In the genomic region with DNA sequence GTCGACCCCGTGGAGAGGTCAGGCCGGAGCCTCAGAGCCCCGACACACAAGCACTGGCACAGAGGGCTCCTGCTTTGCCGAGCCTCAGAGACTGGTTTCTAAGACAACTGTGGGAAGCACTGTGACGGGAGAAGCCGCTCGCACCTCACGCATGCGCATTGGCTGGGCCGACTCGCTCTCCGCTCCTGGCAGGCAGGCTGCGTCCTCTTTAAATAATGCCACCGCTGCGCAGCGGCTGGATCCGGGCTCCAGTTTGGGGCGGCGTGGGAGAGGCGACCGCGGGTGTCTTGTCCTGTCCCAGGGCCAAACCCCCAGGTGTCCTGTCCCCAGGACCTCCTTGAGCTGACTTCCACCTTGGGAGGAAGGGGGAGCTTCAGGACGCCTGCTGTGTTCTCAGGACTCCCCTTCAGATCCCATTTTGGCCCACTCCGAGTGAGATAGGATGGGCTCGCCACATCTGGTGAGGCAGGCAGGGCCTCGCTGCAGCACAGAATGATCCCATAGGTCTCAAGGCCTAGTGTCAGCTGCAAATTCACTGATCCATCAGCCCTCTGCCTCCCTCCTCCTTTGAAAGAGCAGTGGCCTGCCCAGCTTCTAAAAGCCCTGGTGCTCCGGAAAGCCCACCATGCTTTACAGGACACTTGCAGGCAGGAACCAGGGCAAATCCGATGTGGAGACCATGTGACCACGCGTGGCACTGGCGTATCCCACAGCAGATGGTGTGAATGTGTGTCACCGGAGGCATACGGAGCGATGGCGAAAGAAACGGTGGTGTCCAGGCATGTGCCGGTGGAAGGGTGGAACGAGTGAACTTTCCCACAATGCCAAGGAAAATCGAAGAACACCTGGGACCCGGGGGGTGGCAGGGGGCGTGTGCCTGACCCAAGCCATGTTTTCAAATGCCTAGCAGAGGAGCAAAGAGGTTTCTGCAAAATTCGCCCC, we compare ENCODE assay signal across 8 cellular contexts.
DNase-seq lines count a peak whose midpoint lies in the region; ATAC-seq and TF ChIP-seq lines count a peak whose summit lies in the region.

No MANE protein-coding gene starts in this region.

- H3K18ac ChIP-seq in neuronal stem cell (ENCODE audit: low read length) = peak overlapping the region; percentile 88

- H3K9ac ChIP-seq in HUES64 (ENCODE audit: low read depth, low read length) (no peak overlapping the region), neuronal stem cell (ENCODE audit: low read depth, low read length, poor library complexity) (no peak overlapping the region)

- no peak for TF ChIP-seq CTCF in RWPE1 (conservative IDR thresholded peaks at IDR 0.05; ENCODE audit: low read depth)
- TF ChIP-seq CTCF in testis (IDR thresholded peaks at IDR 0.05) = no peak

- no peak overlapping the region for H3K27ac Mint-ChIP-seq in activated naive CD4-positive, alpha-beta T cell treated with anti-CD3 and anti-CD28 coated beads, Interleukin-2, amount 10 ng/mL, durations not matched to agents 7 days and 5 days

- ATAC-seq in HG03521 (IDR thresholded peaks at IDR 0.05; ENCODE audit: unreplicated experiment) = no peak

- WGBS in HUES64 = 30% methylated on average over 43 of the region's 43 CpGs
- WGBS in neuronal stem cell (ENCODE audit: extremely low coverage in 2 of 2, insufficient read length in 2 of 2, insufficient replicate concordance in 1 of 2), 2 donors = no CpG with 5 or more reads among the region's 43 CpGs
- 22 to 55% methylated on average over 15 to 43 of the region's 43 CpGs for WGBS in testis, 2 donors

- peak overlapping the region; percentile 40 for H3K4me3 ChIP-seq in HUES64 (ENCODE audit: low read length)
- H3K4me3 ChIP-seq in neuronal stem cell (ENCODE audit: low read length in 2 of 2) = peak overlapping the region in 1 of 2 donors; percentile 43
- peak overlapping the region; percentile 22 to 35 for H3K4me3 ChIP-seq in testis

- H4K91ac ChIP-seq in neuronal stem cell (ENCODE audit: low read depth, low read length, poor library complexity) = no peak overlapping the region

- H3K27me3 ChIP-seq in HUES64 (ENCODE audit: insufficient read depth, low read length) (peaks cover 99% of the 10 kb centered on the region), neuronal stem cell (ENCODE audit: control insufficient read depth in 3 of 3, insufficient read depth in 3 of 3, low read depth in 1 of 3, low read length in 3 of 3) (peaks cover 3 to 58% (median 26%) of the 10 kb centered on the region in 3 experiments), testis (no peaks in the 10 kb centered on the region)

- no peak overlapping the region for H2AK5ac ChIP-seq in neuronal stem cell (ENCODE audit: low read depth, low read length)

- H3K14ac ChIP-seq in neuronal stem cell (ENCODE audit: low read length) = no peak overlapping the region

- intact Hi-C loops in testis (cut with DNase I; ENCODE audit: low total_unique reads) = no loop called here

- peak overlapping the region; percentile 14 for H3K4me2 ChIP-seq in neuronal stem cell (ENCODE audit: insufficient read depth, low read length, poor library complexity, severe bottlenecking)

- peaks cover 55% of the 10 kb centered on the region for H3K4me1 Mint-ChIP-seq in activated naive CD4-positive, alpha-beta T cell treated with anti-CD3 and anti-CD28 coated beads, Interleukin-2, amount 10 ng/mL, durations not matched to agents 7 days and 5 days

- POLR2A ChIA-PET in RWPE1 (lab: Yijun Ruan, JAX; ENCODE audit: low non-redundant PET) = no interaction called here

- H2BK12ac ChIP-seq in neuronal stem cell (ENCODE audit: low read length) = no peak overlapping the region

- H3K36me3 Mint-ChIP-seq in activated naive CD4-positive, alpha-beta T cell treated with anti-CD3 and anti-CD28 coated beads, Interleukin-2, amount 10 ng/mL, durations not matched to agents 7 days and 5 days = no peaks in the 10 kb centered on the region

- peak overlapping the region; percentile 43 for H3K4me3 Mint-ChIP-seq in activated naive CD4-positive, alpha-beta T cell treated with anti-CD3 and anti-CD28 coated beads, Interleukin-2, amount 10 ng/mL, durations not matched to agents 7 days and 5 days

- H3K4me1 ChIP-seq in HUES64 (ENCODE audit: insufficient read depth, low read length) (no peaks in the 10 kb centered on the region), neuronal stem cell (ENCODE audit: control insufficient read depth in 2 of 2, insufficient read depth in 1 of 2, low read depth in 1 of 2, low read length in 2 of 2) (peaks cover 11 to 12% of the 10 kb centered on the region in 2 donors), testis (peaks cover 22% of the 10 kb centered on the region)

- H3K79me1 ChIP-seq in neuronal stem cell (ENCODE audit: low read depth, low read length) = no peaks in the 10 kb centered on the region

- peaks cover 91% of the 10 kb centered on the region for H3K27me3 Mint-ChIP-seq in activated naive CD4-positive, alpha-beta T cell treated with anti-CD3 and anti-CD28 coated beads, Interleukin-2, amount 10 ng/mL, durations not matched to agents 7 days and 5 days

- no peak overlapping the region for H3K27ac ChIP-seq in HUES64 (ENCODE audit: low read depth, low read length)
- H3K27ac ChIP-seq in RWPE1 = no peak overlapping the region
- H3K27ac ChIP-seq in neuronal stem cell (replicated peaks; ENCODE audit: low read length) = no peak overlapping the region
- H3K27ac ChIP-seq in testis = no peak overlapping the region

- H3K23ac ChIP-seq in neuronal stem cell (ENCODE audit: low read depth, low read length, poor library complexity) = no peak overlapping the region

- peak overlapping the region; percentile 98 for H2AFZ ChIP-seq in neuronal stem cell (ENCODE audit: low read length)

- H3K4ac ChIP-seq in neuronal stem cell (ENCODE audit: low read length) = no peak overlapping the region

- H2BK5ac ChIP-seq in neuronal stem cell (ENCODE audit: low read length) = no peak overlapping the region

- no peak overlapping the region for H2BK15ac ChIP-seq in neuronal stem cell (ENCODE audit: low read length)

- TF ChIP-seq POLR2A in testis (IDR thresholded peaks at IDR 0.05) = no peak

- H4K8ac ChIP-seq in neuronal stem cell (ENCODE audit: low read depth, low read length) = no peak overlapping the region

- no peak overlapping the region for H2BK120ac ChIP-seq in neuronal stem cell (ENCODE audit: low read depth, low read length)

- H3K36me3 ChIP-seq in HUES64 (ENCODE audit: insufficient read depth, low read length) = no peaks in the 10 kb centered on the region
- H3K36me3 ChIP-seq in neuronal stem cell (replicated peaks in 1 of 2; ENCODE audit: control insufficient read depth in 2 of 2, insufficient read depth in 2 of 2, low read length in 2 of 2) = no peaks in the 10 kb centered on the region
- H3K36me3 ChIP-seq in testis (ENCODE audit: low read depth, missing control alignments) = no peaks in the 10 kb centered on the region

- no peaks in the 10 kb centered on the region for H3K9me3 ChIP-seq in HUES64 (ENCODE audit: insufficient read depth, low read depth, low read length)
- no peaks in the 10 kb centered on the region for H3K9me3 ChIP-seq in neuronal stem cell (replicated peaks in 1 of 2; ENCODE audit: control insufficient read depth in 2 of 2, insufficient read depth in 1 of 2, low read depth in 1 of 2, low read length in 2 of 2)
- no peaks in the 10 kb centered on the region for H3K9me3 ChIP-seq in testis

- DNase-seq in DMS53 treated with DMSO at 0.1 percent for 48 hours (lab: John Stamatoyannopoulos, UW; ENCODE audit: unreplicated experiment) (peak; percentile 58), RWPE1 (ENCODE audit: low spot score) (peak; percentile 30), foreskin melanocyte (peak; percentile 64), neuronal stem cell (ENCODE audit: low spot score) (peak; percentile 76), testis (peak; percentile 82)
- DNase-seq in activated naive CD4-positive, alpha-beta T cell treated with anti-CD3 and anti-CD28 coated beads, Interleukin-2, amount 10 ng/mL, durations not matched to agents 7 days and 5 days = peak; percentile 84

- no peaks in the 10 kb centered on the region for H3K9me3 Mint-ChIP-seq in activated naive CD4-positive, alpha-beta T cell treated with anti-CD3 and anti-CD28 coated beads, Interleukin-2, amount 10 ng/mL, durations not matched to agents 7 days and 5 days

- CTCF ChIA-PET in RWPE1 (lab: Yijun Ruan, JAX) = interaction anchor here (0.6 kb wide), 1 partner anchor 123 kb away, joined by 3 read pairs; no protein-coding TSS in a partner anchor
- CTCF ChIA-PET in activated naive CD4-positive, alpha-beta T cell treated with anti-CD3 and anti-CD28 coated beads, Interleukin-2, amount 10 ng/mL, durations not matched to agents 7 days and 5 days (lab: Charles Lee) = no interaction called here

Comparison
In these comparisons a context has a peak if more than half of its experiments do, and no peak if none do; other contexts are left out.
1. DNase-seq: peak in every context shown above with its lines; median percentile 84 in activated naive CD4-positive, alpha-beta T cell treated with anti-CD3 and anti-CD28 coated beads, Interleukin-2, amount 10 ng/mL, durations not matched to agents 7 days and 5 days; 82 in testis; 76 in neuronal stem cell; 64 in foreskin melanocyte; 58 in DMS53 treated with DMSO at 0.1 percent for 48 hours; 30 in RWPE1.